Comparison of ENCODE assay signal across 7 cellular contexts in the genomic region with DNA sequence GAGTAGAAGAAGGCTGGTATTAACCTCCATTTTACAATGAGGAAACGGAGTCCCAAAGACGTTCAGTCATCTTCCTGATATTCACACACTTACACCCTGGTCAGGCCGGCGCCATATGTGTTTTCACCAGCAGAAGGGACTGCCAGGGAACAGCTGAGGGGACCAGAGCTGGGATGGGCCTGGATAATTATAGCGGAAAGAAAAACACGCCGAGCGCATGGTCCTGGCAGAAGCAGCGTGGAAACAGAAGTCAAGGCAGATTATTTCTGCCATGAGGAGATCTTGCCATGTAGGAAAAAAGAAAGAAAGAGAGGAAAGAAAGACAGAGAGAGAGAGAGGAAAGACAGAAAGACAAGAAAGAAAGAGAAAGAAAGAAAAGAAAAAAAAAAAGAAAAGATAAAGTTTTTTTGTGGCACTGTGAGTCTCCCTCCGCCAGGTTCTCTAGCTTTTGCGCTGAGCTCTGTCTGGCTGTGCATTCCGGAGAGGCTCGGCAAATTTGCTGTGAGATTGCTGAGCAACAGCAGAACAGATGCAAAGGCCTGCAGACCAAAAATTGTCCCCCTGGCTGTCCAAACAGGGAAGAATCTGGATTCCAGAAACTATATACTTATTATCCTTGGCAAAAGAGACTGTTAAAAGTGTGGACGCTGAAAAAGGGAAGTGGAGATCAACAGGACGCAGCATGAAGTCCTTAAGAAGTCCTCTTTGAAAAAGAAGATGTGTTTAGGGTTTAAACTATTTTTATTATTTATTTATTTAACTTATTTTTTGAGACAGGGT. TPM values are rescaled to one million over a fixed set of nuclear protein-coding genes. Genes with fewer than 3 reads are reported as not detected.
A peak's percentile ranks its signal among the peaks of the same experiment; 100 is the strongest.
DNase-seq lines count a peak whose midpoint lies in the region; TF ChIP-seq lines count a peak whose summit lies in the region.

No MANE protein-coding gene starts in this region.

- H2BK15ac ChIP-seq in neuronal stem cell (ENCODE audit: low read length) = peak overlapping the region; percentile 95

- peak overlapping the region; percentile 97 for H2BK5ac ChIP-seq in neuronal stem cell (ENCODE audit: low read length)

- H3K9ac ChIP-seq in neuronal stem cell (ENCODE audit: low read depth, low read length, poor library complexity) = peak overlapping the region; percentile 55

- H3K18ac ChIP-seq in neuronal stem cell (ENCODE audit: low read length) = peak overlapping the region; percentile 97

- H3K9me3 ChIP-seq in ectodermal cell (ENCODE audit: control insufficient read depth, low read length) = no peaks in the 10 kb centered on the region
- no peaks in the 10 kb centered on the region for H3K9me3 ChIP-seq in neuronal stem cell (replicated peaks in 1 of 2; ENCODE audit: control insufficient read depth in 2 of 2, insufficient read depth in 1 of 2, low read depth in 1 of 2, low read length in 2 of 2)

- H3K27me3 ChIP-seq in ectodermal cell (ENCODE audit: control insufficient read depth, insufficient read depth, low read length, poor library complexity, severe bottlenecking) = no peaks in the 10 kb centered on the region
- no peaks in the 10 kb centered on the region for H3K27me3 ChIP-seq in neuronal stem cell (ENCODE audit: control insufficient read depth in 3 of 3, insufficient read depth in 3 of 3, low read depth in 1 of 3, low read length in 3 of 3)

- peak overlapping the region; percentile 69 for H3K27ac ChIP-seq in ectodermal cell (ENCODE audit: insufficient read depth, low read depth, low read length, poor library complexity, severe bottlenecking)
- H3K27ac ChIP-seq in neuronal stem cell (replicated peaks; ENCODE audit: low read length) = peak overlapping the region; percentile 100

- DNase-seq in HFF-Myc (ENCODE audit: extremely low read depth, low read depth) (no peak), OCI-M1 (lab: John Stamatoyannopoulos, UW) (peak; percentile 83), neuronal stem cell (ENCODE audit: low spot score) (no peak), head of caudate nucleus (no peak), ecto neural progenitor cell (ENCODE audit: low spot score) (no peak), activated gamma-delta T cell (lab: John Stamatoyannopoulos, UW) (no peak)

- H4K8ac ChIP-seq in neuronal stem cell (ENCODE audit: low read depth, low read length) = no peak overlapping the region

- H3K4me1 ChIP-seq in ectodermal cell (ENCODE audit: control insufficient read depth, insufficient read depth, low read length) (peaks cover 28% of the 10 kb centered on the region), neuronal stem cell (ENCODE audit: control insufficient read depth in 2 of 2, insufficient read depth in 1 of 2, low read depth in 1 of 2, low read length in 2 of 2) (peaks cover 3 to 22% of the 10 kb centered on the region in 2 donors)

- no peak overlapping the region for H3K14ac ChIP-seq in neuronal stem cell (ENCODE audit: low read length)

- TF ChIP-seq CTCF in HFF-Myc (IDR thresholded peaks at IDR 0.05; ENCODE audit: low read depth, low read length, missing control alignments) = no peak

- peak overlapping the region; percentile 59 for H3K4me3 ChIP-seq in HFF-Myc (replicated peaks; ENCODE audit: low read depth, low read length)
- peak overlapping the region; percentile 57 for H3K4me3 ChIP-seq in ectodermal cell (ENCODE audit: insufficient read depth, low read depth, low read length)
- H3K4me3 ChIP-seq in neuronal stem cell (ENCODE audit: low read length in 2 of 2) = peak overlapping the region in 1 of 2 donors; percentile 74

- no peak overlapping the region for H2BK12ac ChIP-seq in neuronal stem cell (ENCODE audit: low read length)

- peak overlapping the region; percentile 98 for H3K4me2 ChIP-seq in neuronal stem cell (ENCODE audit: insufficient read depth, low read length, poor library complexity, severe bottlenecking)

- no peak overlapping the region for H2BK120ac ChIP-seq in neuronal stem cell (ENCODE audit: low read depth, low read length)

- H3K36me3 ChIP-seq in ectodermal cell (ENCODE audit: control insufficient read depth, insufficient read depth, low read length) (peaks cover 14% of the 10 kb centered on the region), neuronal stem cell (replicated peaks in 1 of 2; ENCODE audit: control insufficient read depth in 2 of 2, insufficient read depth in 2 of 2, low read length in 2 of 2) (peaks cover 15 to 25% of the 10 kb centered on the region in 2 donors)

- H4K91ac ChIP-seq in neuronal stem cell (ENCODE audit: low read depth, low read length, poor library complexity) = peak overlapping the region; percentile 46

- no peak overlapping the region for H3K23ac ChIP-seq in neuronal stem cell (ENCODE audit: low read depth, low read length, poor library complexity)

- H3K4ac ChIP-seq in neuronal stem cell (ENCODE audit: low read length) = peak overlapping the region; percentile 91

- peak overlapping the region; percentile 97 for H2AFZ ChIP-seq in neuronal stem cell (ENCODE audit: low read length)

- peaks cover 8% of the 10 kb centered on the region for H3K79me1 ChIP-seq in neuronal stem cell (ENCODE audit: low read depth, low read length)

- 87 to 94% methylated on average over 15 of the region's 15 CpGs for WGBS in ectodermal cell, 2 experiments
- no CpG with 5 or more reads among the region's 15 CpGs for whole genome bisulfite sequencing in neuronal stem cell (ENCODE audit: extremely low coverage in 2 of 2, insufficient read length in 2 of 2, insufficient replicate concordance in 1 of 2), 2 donors

- intact Hi-C loops in head of caudate nucleus (cut with DNase I) = loop anchor here (5.0 kb wide), 1 partner anchor 183 kb away; no protein-coding TSS in a partner anchor

- peak overlapping the region; percentile 76 for H2AK5ac ChIP-seq in neuronal stem cell (ENCODE audit: low read depth, low read length)

RNA-seq across cellular contexts. Expression of a gene that starts 1.3 kb away (rescaled TPM):
- 72.4 TPM for polyA plus RNA-seq in ectodermal cell (2013, experiment 1 of 4)
- polyA plus RNA-seq in ectodermal cell (2013, experiment 2 of 4) = 115 TPM
- polyA plus RNA-seq in ectodermal cell (2013, experiment 3 of 4) = 82.0 TPM
- 89.9 TPM for polyA plus RNA-seq in ectodermal cell (2013, experiment 4 of 4)
- polyA plus RNA-seq in neuronal stem cell (2013, experiment 1 of 2) = 66.7 TPM
- polyA plus RNA-seq in neuronal stem cell (2013, experiment 2 of 2) = 65.7 TPM

RNA-seq across cellular contexts. Expression of a gene that starts 24.9 kb away (rescaled TPM):
- polyA plus RNA-seq in ectodermal cell (2013, experiment 1 of 4) = 0.48 TPM
- polyA plus RNA-seq in ectodermal cell (2013, experiment 2 of 4) = 1.1 TPM
- polyA plus RNA-seq in ectodermal cell (2013, experiment 3 of 4) = 0.80 TPM
- polyA plus RNA-seq in ectodermal cell (2013, experiment 4 of 4) = 0.73 TPM
- 0.68 TPM for polyA plus RNA-seq in neuronal stem cell (2013, experiment 1 of 2)
- 0.89 TPM for polyA plus RNA-seq in neuronal stem cell (2013, experiment 2 of 2)

RNA-seq across cellular contexts. Expression of a gene that starts 33.1 kb away (rescaled TPM):
- polyA plus RNA-seq in ectodermal cell (2013, experiment 1 of 4) = 1.5 TPM
- polyA plus RNA-seq in ectodermal cell (2013, experiment 2 of 4) = 0.89 TPM
- polyA plus RNA-seq in ectodermal cell (2013, experiment 3 of 4) = 0.48 TPM
- 0.73 TPM for polyA plus RNA-seq in ectodermal cell (2013, experiment 4 of 4)
- 0.26 TPM for polyA plus RNA-seq in neuronal stem cell (2013, experiment 1 of 2)
- 0.24 TPM for polyA plus RNA-seq in neuronal stem cell (2013, experiment 2 of 2)
